ENCODE assay signal across 8 cellular contexts in genomic region chr4:37758226-37758625, GRCh38.
DNase-seq lines count a peak whose midpoint lies in the region; ATAC-seq, FAIRE-seq and TF ChIP-seq lines count a peak whose summit lies in the region.

No MANE protein-coding gene starts in this region.

- H3K23ac ChIP-seq in mesenchymal stem cell (ENCODE audit: low read length in 2 of 2): no peak overlapping the region

- H3K4me1 ChIP-seq in Loucy (ENCODE audit: insufficient read depth, low read length, poor library complexity, severe bottlenecking) (peaks cover 29% of the 10 kb centered on the region), endothelial cell of umbilical vein (ENCODE audit: control insufficient read depth, extremely low read depth, insufficient read depth, low read length) (no peaks in the 10 kb centered on the region), mesenchymal stem cell (ENCODE audit: control insufficient read depth, insufficient read depth, low read depth, low read length) (no peaks in the 10 kb centered on the region)

- H3K4ac ChIP-seq in mesenchymal stem cell (ENCODE audit: low read depth in 1 of 2, low read length in 2 of 2): no peak overlapping the region

- no peak overlapping the region for H4K8ac ChIP-seq in mesenchymal stem cell (ENCODE audit: low read length)

- no peak overlapping the region for H2BK12ac ChIP-seq in mesenchymal stem cell (ENCODE audit: low read length in 2 of 2)

- intact Hi-C loops in endothelial cell of umbilical vein (cut with micrococcal nuclease): no loop called here

- H3K27me3 ChIP-seq in Loucy (ENCODE audit: insufficient read depth, low read length, poor library complexity, severe bottlenecking) (no peaks in the 10 kb centered on the region), endothelial cell of umbilical vein (ENCODE audit: control insufficient read depth in 2 of 2, insufficient read depth in 2 of 2, low read length in 2 of 2) (peaks cover 7% of the 10 kb centered on the region in 2 experiments), mesenchymal stem cell (ENCODE audit: control insufficient read depth in 1 of 2, insufficient read depth in 1 of 2, low read length in 2 of 2) (peaks cover 5 to 18% of the 10 kb centered on the region in 2 experiments)

- no peak overlapping the region for H3K9ac ChIP-seq in Loucy (ENCODE audit: low read depth, low read length, poor library complexity, severe bottlenecking)
- no peak overlapping the region for H3K9ac ChIP-seq in endothelial cell of umbilical vein (replicated peaks; ENCODE audit: extremely low read depth, insufficient read depth, low read length)
- H3K9ac ChIP-seq in mesenchymal stem cell (ENCODE audit: low read length): peak overlapping the region; percentile 33

- ATAC-seq in GM19467 (IDR thresholded peaks at IDR 0.05; ENCODE audit: unreplicated experiment) (no peak), HG02973 (IDR thresholded peaks at IDR 0.05; ENCODE audit: unreplicated experiment) (no peak)

- TF ChIP-seq CTCF in AG10803 (conservative IDR thresholded peaks at IDR 0.05; ENCODE audit: low read length) (no peak), Loucy (conservative IDR thresholded peaks at IDR 0.05; ENCODE audit: low read length) (no peak), endothelial cell of umbilical vein (IDR thresholded peaks at IDR 0.05; ENCODE audit: extremely low read depth in 1 of 2, insufficient read depth in 1 of 2, low read depth in 1 of 2, low read length in 2 of 2) (no peak)

- H4K91ac ChIP-seq in mesenchymal stem cell (ENCODE audit: low read length): no peak overlapping the region

- H3F3A ChIP-seq in Loucy (ENCODE audit: low read depth): no peaks in the 10 kb centered on the region

- no peak for TF ChIP-seq POLR2A in endothelial cell of umbilical vein (IDR thresholded peaks at IDR 0.05; ENCODE audit: low read depth, low read length)

- no peaks in the 10 kb centered on the region for H3K79me1 ChIP-seq in mesenchymal stem cell (replicated peaks; ENCODE audit: low read length, poor library complexity, severe bottlenecking)

- no peaks in the 10 kb centered on the region for H4K20me1 ChIP-seq in Loucy (ENCODE audit: insufficient read depth, low read length, poor library complexity, severe bottlenecking)
- no peaks in the 10 kb centered on the region for H4K20me1 ChIP-seq in endothelial cell of umbilical vein (replicated peaks; ENCODE audit: control insufficient read depth, extremely low read depth, insufficient read depth, low read length)

- H2BK15ac ChIP-seq in mesenchymal stem cell (ENCODE audit: low read depth, poor library complexity, severe bottlenecking): no peak overlapping the region

- H3K4me2 ChIP-seq in Loucy (ENCODE audit: low read depth, low read length, poor library complexity, severe bottlenecking) (no peak overlapping the region), endothelial cell of umbilical vein (ENCODE audit: insufficient read depth, low read length) (no peak overlapping the region), mesenchymal stem cell (ENCODE audit: low read length, poor library complexity, severe bottlenecking) (no peak overlapping the region)

- CTCF ChIA-PET in endothelial cell of umbilical vein (lab: Charles Lee): interaction anchor here (0.5 kb wide), 1 partner anchor 64 kb away, joined by 3 read pairs; no protein-coding TSS in a partner anchor

- dilution Hi-C loops in endothelial cell of umbilical vein (cut with MboI; ENCODE audit: extremely low pct_ligation_motif_present, low sequenced_read_pairs): no loop called here

- H3K18ac ChIP-seq in mesenchymal stem cell (ENCODE audit: low read depth in 1 of 2, low read length in 2 of 2): no peak overlapping the region

- H3K9me3 ChIP-seq in Loucy (ENCODE audit: insufficient read depth, low read depth, low read length) (no peaks in the 10 kb centered on the region), endothelial cell of umbilical vein (replicated peaks; ENCODE audit: control insufficient read depth, insufficient read depth, low read length) (no peaks in the 10 kb centered on the region), mesenchymal stem cell (ENCODE audit: control insufficient read depth, low read length) (no peaks in the 10 kb centered on the region)

- H2BK120ac ChIP-seq in mesenchymal stem cell (ENCODE audit: low read depth, low read length): no peak overlapping the region

- H2AFZ ChIP-seq in Loucy (ENCODE audit: low read length) (peak overlapping the region; percentile 57; the same call in 1 of the 2 replicates), endothelial cell of umbilical vein (ENCODE audit: low read depth, low read length) (no peak overlapping the region), mesenchymal stem cell (ENCODE audit: low read depth, low read length) (no peak overlapping the region)

- POLR2A ChIA-PET in endothelial cell of umbilical vein (lab: Charles Lee): no interaction called here

- H3K9me1 ChIP-seq in endothelial cell of umbilical vein (replicated peaks; ENCODE audit: control insufficient read depth, extremely low read depth, insufficient read depth, low read length): no peaks in the 10 kb centered on the region

- H3K79me2 ChIP-seq in Loucy (ENCODE audit: insufficient read depth, low read length) (no peaks in the 10 kb centered on the region), endothelial cell of umbilical vein (ENCODE audit: control insufficient read depth, insufficient read depth, low read length) (no peaks in the 10 kb centered on the region)

- DNase-seq in AG10803 (ENCODE audit: low read depth) (peak; percentile 91), endothelial cell of umbilical vein (ENCODE audit: low read depth, low spot score) (peak; percentile 33), mesenchymal stem cell (peak; percentile 76), OCI-M2 (lab: John Stamatoyannopoulos, UW; ENCODE audit: unreplicated experiment) (no peak)
- DNase-seq in stimulated activated CD4-positive, alpha-beta T cell treated with anti-CD3 and anti-CD28 coated beads, Interleukin-2, amount 100 ng/mL, for 24 hours: no peak

- BruUV-seq in endothelial cell of umbilical vein (replicated peaks; lab: Mats Ljungman, UMichigan): no TSS peak

- H3K9me2 ChIP-seq in Loucy (replicated peaks; ENCODE audit: low read depth, low read length): no peaks in the 10 kb centered on the region

- no peak overlapping the region for H2AK5ac ChIP-seq in mesenchymal stem cell (ENCODE audit: low read length, severe bottlenecking)

- H3K4me3 ChIP-seq in AG10803 (ENCODE audit: low read length): no peak overlapping the region
- H3K4me3 ChIP-seq in Loucy (ENCODE audit: low read length, poor library complexity, severe bottlenecking): no peak overlapping the region
- H3K4me3 ChIP-seq in endothelial cell of umbilical vein (replicated peaks in 1 of 3; ENCODE audit: insufficient read depth in 1 of 3, low read depth in 1 of 3, low read length in 3 of 3): no peak overlapping the region
- H3K4me3 ChIP-seq in mesenchymal stem cell (ENCODE audit: insufficient read depth in 1 of 2, low read depth in 1 of 2, low read length in 2 of 2): no peak overlapping the region

- 73% methylated on average over 1 of the region's 1 CpG for WGBS in mesenchymal stem cell

- no peak overlapping the region for H2BK5ac ChIP-seq in mesenchymal stem cell (ENCODE audit: low read depth, low read length, poor library complexity, severe bottlenecking)

- no peaks in the 10 kb centered on the region for H3K36me3 ChIP-seq in Loucy (ENCODE audit: insufficient read depth, low read length)
- no peaks in the 10 kb centered on the region for H3K36me3 ChIP-seq in endothelial cell of umbilical vein (ENCODE audit: control insufficient read depth in 2 of 2, extremely low read depth in 1 of 2, insufficient read depth in 2 of 2, low read length in 2 of 2)
- H3K36me3 ChIP-seq in mesenchymal stem cell (ENCODE audit: control insufficient read depth in 1 of 2, insufficient read depth in 2 of 2, low read depth in 1 of 2, low read length in 2 of 2): no peaks in the 10 kb centered on the region

- H3K14ac ChIP-seq in mesenchymal stem cell (ENCODE audit: low read length in 2 of 2): no peak overlapping the region

- H3K27ac ChIP-seq in endothelial cell of umbilical vein (ENCODE audit: insufficient read depth, low read depth, low read length) (no peak overlapping the region), mesenchymal stem cell (ENCODE audit: low read length, poor library complexity, severe bottlenecking) (no peak overlapping the region)

- peak; percentile 60 for FAIRE-seq in endothelial cell of umbilical vein (lab: Jason Lieb, UNC)

TF ChIP-seq in endothelial cell of umbilical vein, 7 proteins besides CTCF, POLR2A, EP300 and RAD21:
- TF ChIP-seq EZH2 (IDR thresholded peaks at IDR 0.05; ENCODE audit: borderline replicate concordance, low read depth, low read length, severe bottlenecking) (no peak), MYC (IDR thresholded peaks at IDR 0.05; ENCODE audit: low read depth, low read length) (no peak)
TF ChIP-seq in endothelial cell of umbilical vein: peak in this region for 0.

Comparison
In these comparisons a context has a peak if more than half of its experiments do, and no peak if none do; other contexts are left out.
1. DNase-seq: peak in AG10803 (single experiment), endothelial cell of umbilical vein (single experiment) and mesenchymal stem cell (single experiment); none in OCI-M2 (single experiment) and stimulated activated CD4-positive, alpha-beta T cell treated with anti-CD3 and anti-CD28 coated beads, Interleukin-2, amount 100 ng/mL, for 24 hours (0 of 2).